ENCODE assay signal across 20 cellular contexts in the genomic region with DNA sequence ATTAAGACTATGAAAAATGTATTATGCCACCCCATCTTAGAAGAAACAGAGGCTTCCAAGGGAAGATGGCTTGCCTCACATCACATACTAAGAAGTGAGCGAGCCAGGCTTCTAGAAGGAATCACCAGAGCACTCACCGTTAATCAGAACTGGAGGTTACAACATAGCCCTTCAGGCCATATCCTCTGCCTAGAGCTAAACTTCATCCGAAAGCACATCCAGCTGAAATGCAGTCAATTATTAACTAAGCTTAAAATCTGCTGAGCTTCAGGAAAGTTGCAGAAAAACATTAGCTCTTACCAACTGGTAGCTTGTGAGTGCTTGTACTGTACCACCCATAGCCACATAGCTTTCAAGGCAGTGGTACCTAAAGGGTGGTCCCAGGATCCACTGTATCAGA.
"Had no signal": no experiment of that assay in that cellular context is flagged by ENCODE, and none has a peak within 500 bp of the region (broad histone marks: within the 10 kb centered on the region; RNA-seq: fewer than 3 reads in every experiment).

No MANE protein-coding gene starts in this region.

- H3K36me3 ChIP-seq: stomach, suprapubic skin, tibial nerve, WERI-Rb-1 had no signal

- H3K9me3 ChIP-seq: stomach, suprapubic skin had no signal

- H3K4me2 ChIP-seq: smooth muscle cell had no signal

- H3K27me3 ChIP-seq: stomach, suprapubic skin, tibial nerve had no signal

- H3K4me1 ChIP-seq: stomach, suprapubic skin, tibial nerve had no signal

- H3K4me3 Mint-ChIP-seq: activated CD4-positive, alpha-beta memory T cell treated with anti-CD3 and anti-CD28 coated beads for 36 hours; activated CD4-positive, alpha-beta T cell treated with anti-CD3 and anti-CD28 coated beads for 36 hours; activated naive CD8-positive, alpha-beta T cell treated with anti-CD3 and anti-CD28 coated beads for 36 hours; immature natural killer cell; memory B cell; nephron; stimulated activated memory B cell treated with anti-CD40 and anti-IgM and Interleukin-4, amounts not matched to agents 10 μg/mL and 1 μg/mL and 100 μg/mL, for 72 hours had no signal

- DNase-seq: activated CD4-positive, alpha-beta memory T cell treated with anti-CD3 and anti-CD28 coated beads for 36 hours; activated CD4-positive, alpha-beta T cell treated with anti-CD3 and anti-CD28 coated beads for 36 hours; activated naive CD4-positive, alpha-beta T cell treated with Interleukin-2 at 50 U/mL for 16 hours; activated naive CD8-positive, alpha-beta T cell treated with anti-CD3 and anti-CD28 coated beads for 36 hours; activated T-cell treated with anti-CD3 and anti-CD28 coated beads, Interleukin-2, amount 50 U/mL, for 48 hours; cerebellar nuclear complex; foreskin fibroblast; immature natural killer cell; stimulated activated CD4-positive, alpha-beta T cell treated with anti-CD3 and anti-CD28 coated beads, Interleukin-15, amount 100 ng/mL, for 24 hours; stomach had no signal

- H3K4me1 Mint-ChIP-seq: activated CD4-positive, alpha-beta T cell treated with anti-CD3 and anti-CD28 coated beads for 36 hours; activated naive CD8-positive, alpha-beta T cell treated with anti-CD3 and anti-CD28 coated beads for 36 hours; immature natural killer cell; memory B cell; nephron; stimulated activated memory B cell treated with anti-CD40 and anti-IgM and Interleukin-4, amounts not matched to agents 10 μg/mL and 1 μg/mL and 100 μg/mL, for 72 hours had no signal

- H3K27me3 Mint-ChIP-seq: activated CD4-positive, alpha-beta memory T cell treated with anti-CD3 and anti-CD28 coated beads for 36 hours; activated CD4-positive, alpha-beta T cell treated with anti-CD3 and anti-CD28 coated beads for 36 hours; activated naive CD8-positive, alpha-beta T cell treated with anti-CD3 and anti-CD28 coated beads for 36 hours; memory B cell; stimulated activated memory B cell treated with anti-CD40 and anti-IgM and Interleukin-4, amounts not matched to agents 10 μg/mL and 1 μg/mL and 100 μg/mL, for 72 hours had no signal

- H3K27ac ChIP-seq: coronary artery, epithelial cell of prostate, stomach, suprapubic skin, tibial nerve, WERI-Rb-1 had no signal

- H3K9me3 Mint-ChIP-seq: activated CD4-positive, alpha-beta memory T cell treated with anti-CD3 and anti-CD28 coated beads for 36 hours; activated naive CD8-positive, alpha-beta T cell treated with anti-CD3 and anti-CD28 coated beads for 36 hours; memory B cell; nephron; stimulated activated memory B cell treated with anti-CD40 and anti-IgM and Interleukin-4, amounts not matched to agents 10 μg/mL and 1 μg/mL and 100 μg/mL, for 72 hours had no signal

- H3K36me3 Mint-ChIP-seq: activated CD4-positive, alpha-beta memory T cell treated with anti-CD3 and anti-CD28 coated beads for 36 hours; activated naive CD8-positive, alpha-beta T cell treated with anti-CD3 and anti-CD28 coated beads for 36 hours; immature natural killer cell; memory B cell; stimulated activated memory B cell treated with anti-CD40 and anti-IgM and Interleukin-4, amounts not matched to agents 10 μg/mL and 1 μg/mL and 100 μg/mL, for 72 hours had no signal

- H3K27ac Mint-ChIP-seq: activated CD4-positive, alpha-beta memory T cell treated with anti-CD3 and anti-CD28 coated beads for 36 hours; activated CD4-positive, alpha-beta T cell treated with anti-CD3 and anti-CD28 coated beads for 36 hours; activated naive CD8-positive, alpha-beta T cell treated with anti-CD3 and anti-CD28 coated beads for 36 hours; immature natural killer cell; memory B cell; nephron; stimulated activated memory B cell treated with anti-CD40 and anti-IgM and Interleukin-4, amounts not matched to agents 10 μg/mL and 1 μg/mL and 100 μg/mL, for 72 hours had no signal

- ATAC-seq: activated CD4-positive, alpha-beta T cell treated with anti-CD3 and anti-CD28 coated beads for 36 hours; sciatic nerve; stimulated activated memory B cell treated with anti-CD40 and anti-IgM and Interleukin-4, amounts not matched to agents 10 μg/mL and 1 μg/mL and 100 μg/mL, for 72 hours had no signal

- H3K4me3 ChIP-seq: coronary artery, smooth muscle cell, stomach, suprapubic skin, tibial nerve had no signal
